Comparison of ENCODE assay signal across 14 cellular contexts in the genomic region with DNA sequence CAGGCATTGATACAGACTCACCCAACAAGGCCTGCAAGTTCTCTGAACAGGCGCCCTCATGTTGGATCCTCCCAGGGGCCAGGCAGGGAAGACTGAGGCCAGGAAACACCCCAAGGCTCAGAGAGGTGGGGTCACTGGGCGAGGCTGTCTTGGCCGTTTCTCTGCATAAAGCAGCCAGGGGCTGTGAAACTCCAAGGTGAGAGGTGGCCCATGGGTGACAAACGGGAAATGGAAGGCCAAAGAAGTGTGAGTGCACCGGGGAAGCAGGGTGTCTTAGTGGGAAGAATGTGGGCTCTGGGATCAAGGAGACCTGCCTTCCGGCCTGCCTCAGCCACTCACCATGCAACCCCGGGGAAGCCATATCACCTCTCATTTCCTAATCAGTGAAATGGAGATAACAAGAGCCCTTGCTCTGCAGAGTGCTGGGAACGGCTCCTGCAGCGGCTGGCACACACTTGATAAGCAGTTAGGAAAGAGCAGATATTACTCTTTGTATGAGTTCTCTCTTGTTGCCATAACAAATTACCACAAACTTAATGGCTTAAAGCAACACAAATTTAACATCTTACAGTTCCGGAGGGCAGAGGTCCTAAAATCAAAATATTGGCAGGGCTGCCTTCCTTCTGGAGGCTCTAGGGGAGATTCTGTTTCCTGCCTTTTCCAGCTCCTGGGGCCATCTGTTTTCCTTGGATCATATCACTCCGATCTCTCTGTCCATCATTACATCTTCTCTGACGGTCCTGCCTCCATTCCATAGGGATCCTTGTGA.
DNase-seq lines count a peak whose midpoint lies in the region; ATAC-seq, FAIRE-seq and TF ChIP-seq lines count a peak whose summit lies in the region.
"Had no signal": no experiment of that assay in that cellular context is flagged by ENCODE, and none has a peak within 500 bp of the region (broad histone marks: within the 10 kb centered on the region; RNA-seq: fewer than 3 reads in every experiment).

No MANE protein-coding gene starts in this region.

- H3K9ac ChIP-seq in IMR-90 (ENCODE audit: low read depth, low read length) (no peak overlapping the region), astrocyte (ENCODE audit: low read length) (no peak overlapping the region)
- H3K9ac ChIP-seq: KMS-11 had no signal

- H2BK20ac ChIP-seq in IMR-90 (ENCODE audit: low read depth, low read length): no peak overlapping the region

- no peak overlapping the region for H4K91ac ChIP-seq in IMR-90 (ENCODE audit: insufficient read depth, low read depth, low read length)

- H2BK15ac ChIP-seq in IMR-90 (ENCODE audit: low read depth, low read length): no peak overlapping the region

- H3K27me3 ChIP-seq in IMR-90 (ENCODE audit: control insufficient read depth, insufficient read depth, low read length) (no peaks in the 10 kb centered on the region), astrocyte (ENCODE audit: insufficient read depth, low read length) (no peaks in the 10 kb centered on the region)

- WGBS in IMR-90 (ENCODE audit: extremely low coverage in 2 of 2, insufficient read length in 1 of 2), 2 experiments: 83% methylated on average over 5 of the region's 12 CpGs; no CpG with 5 or more reads in 1 of the 2 experiments

- H3K27me3 Mint-ChIP-seq in astrocyte (ENCODE audit: low read depth, unreplicated experiment): no peaks in the 10 kb centered on the region

- no peak overlapping the region for H4K8ac ChIP-seq in IMR-90 (ENCODE audit: low read depth in 2 of 2, low read length in 2 of 2)

- peaks cover 3% of the 10 kb centered on the region for H3K4me1 Mint-ChIP-seq in astrocyte (ENCODE audit: low read depth, unreplicated experiment)

- intact Hi-C loops in IMR-90 (cut with micrococcal nuclease) (loop anchor here (2.0 to 5.0 kb wide), 2 partner anchors 583 to 709 kb away; no protein-coding TSS in a partner anchor), Right ventricle myocardium superior (cut with DNase I) (loop anchor here (5.0 kb wide), 1 partner anchor 223 kb away; no protein-coding TSS in a partner anchor)

- ATAC-seq in IMR-90 (ENCODE audit: low read depth) (no peak), Right ventricle myocardium superior (ENCODE audit: poor library complexity) (peak; percentile 62), omental fat pad (ENCODE audit: low FRiP score) (peak; percentile 43)

- H3K14ac ChIP-seq in IMR-90 (replicated peaks; ENCODE audit: low read depth, low read length): no peak overlapping the region

- no peak overlapping the region for H4K5ac ChIP-seq in IMR-90 (ENCODE audit: low read depth, low read length)

- BruUV-seq in IMR-90 (replicated peaks; lab: Mats Ljungman, UMichigan): no TSS peak

- no peaks in the 10 kb centered on the region for H3K36me3 ChIP-seq in IMR-90 (ENCODE audit: control insufficient read depth, insufficient read depth, low read length)
- H3K36me3 ChIP-seq in astrocyte (ENCODE audit: insufficient read depth, low read length): no peaks in the 10 kb centered on the region

- H2AK5ac ChIP-seq in IMR-90 (ENCODE audit: low read depth, low read length): peak overlapping the region; percentile 20; the same call in 1 of the 2 replicates

- dilution Hi-C loops in IMR-90 (cut with HindIII; ENCODE audit: low sequenced_read_pairs, unreplicated experiment): no loop called here

- H3K56ac ChIP-seq in IMR-90 (ENCODE audit: extremely low read depth, insufficient read depth, low read length): no peak overlapping the region

- H2AFZ ChIP-seq in IMR-90 (replicated peaks; ENCODE audit: low read length, poor library complexity) (no peak overlapping the region), astrocyte (ENCODE audit: low read depth, low read length) (no peak overlapping the region)

- no peak for TF ChIP-seq CTCF in IMR-90 (conservative IDR thresholded peaks at IDR 0.05; ENCODE audit: low read depth, low read length)
- TF ChIP-seq CTCF in astrocyte (IDR thresholded peaks at IDR 0.05; ENCODE audit: insufficient read depth, low read depth, low read length): no peak
- TF ChIP-seq CTCF in omental fat pad (IDR thresholded peaks at IDR 0.05): no peak

- H3K23ac ChIP-seq in IMR-90 (ENCODE audit: low read depth, low read length): no peak overlapping the region

- H3K4ac ChIP-seq in IMR-90 (ENCODE audit: low read depth, low read length): 0 out of 2 replicates have a peak overlapping the region, but pooled peaks have one; percentile 3

- no peak overlapping the region for H3K4me3 ChIP-seq in IMR-90 (ENCODE audit: insufficient read depth, low read depth, low read length)
- H3K4me3 ChIP-seq in astrocyte (ENCODE audit: insufficient read depth, low read depth, low read length): no peak overlapping the region

- H3K4me1 ChIP-seq in IMR-90 (ENCODE audit: control insufficient read depth, insufficient read depth, low read length): peaks cover under 1% of the 10 kb centered on the region; the same call in 1 of the 2 replicates
- peaks cover 10% of the 10 kb centered on the region for H3K4me1 ChIP-seq in astrocyte (ENCODE audit: insufficient read depth, low read length)

- in situ Hi-C loops in IMR-90 (cut with MboI; ENCODE audit: low sequenced_read_pairs): loop anchor here (5.0 kb wide), 3 partner anchors 218 to 708 kb away; no protein-coding TSS in a partner anchor

- H3K79me2 ChIP-seq in astrocyte (ENCODE audit: insufficient read depth, low read length): peaks cover under 1% of the 10 kb centered on the region

- CTCF ChIA-PET in IMR-90 (lab: Yijun Ruan, JAX): interaction anchor here (1.7 kb wide), 1 partner anchor 221 kb away, joined by 4 read pairs; no protein-coding TSS in a partner anchor

- no peak overlapping the region for H3K18ac ChIP-seq in IMR-90 (ENCODE audit: low read depth, low read length)

- no peak overlapping the region for H2BK120ac ChIP-seq in IMR-90 (ENCODE audit: low read depth, low read length)

- no peak for FAIRE-seq in astrocyte (lab: Jason Lieb, UNC)
- FAIRE-seq: colon had no signal

- H2AK9ac ChIP-seq in IMR-90 (replicated peaks; ENCODE audit: low read depth, low read length, poor library complexity): no peak overlapping the region

- H3K9me3 Mint-ChIP-seq in astrocyte (ENCODE audit: unreplicated experiment): peaks cover 4% of the 10 kb centered on the region

- no peak overlapping the region for H3K27ac ChIP-seq in IMR-90 (ENCODE audit: insufficient read depth, low read length)
- peak overlapping the region; percentile 27 for H3K27ac ChIP-seq in astrocyte (ENCODE audit: low read depth, low read length)
- H3K27ac ChIP-seq: KMS-11 had no signal

- TF ChIP-seq RAD21 in IMR-90 (IDR thresholded peaks at IDR 0.05; ENCODE audit: low read length): no peak

- peaks cover 8% of the 10 kb centered on the region for H3K9me1 ChIP-seq in IMR-90 (ENCODE audit: insufficient read depth, low read length)

- no peaks in the 10 kb centered on the region for H4K20me1 ChIP-seq in IMR-90 (ENCODE audit: insufficient read depth, low read length)
- no peaks in the 10 kb centered on the region for H4K20me1 ChIP-seq in astrocyte (ENCODE audit: insufficient read depth, low read length)

- no peak overlapping the region for H2BK5ac ChIP-seq in IMR-90 (ENCODE audit: low read depth, low read length, poor library complexity, severe bottlenecking)

- no peak overlapping the region for H3K4me2 ChIP-seq in IMR-90 (ENCODE audit: low read depth, low read length)
- H3K4me2 ChIP-seq in astrocyte (ENCODE audit: low read length): no peak overlapping the region
- H3K4me2 ChIP-seq: KMS-11 had no signal

- no peak overlapping the region for H3K27ac Mint-ChIP-seq in astrocyte (ENCODE audit: unreplicated experiment)
- H3K27ac Mint-ChIP-seq: B cell had no signal

- 0 out of 4 replicates have a peak, but pooled peaks cover 0 to 13% of the 10 kb centered on the region in 2 experiments for H3K79me1 ChIP-seq in IMR-90 (ENCODE audit: low read depth in 1 of 2, low read length in 2 of 2)

- POLR2A ChIA-PET in IMR-90 (lab: Charles Lee; ENCODE audit: unreplicated experiment): no interaction called here

- no peak for DNase-seq in IMR-90
- peak; percentile 32 for DNase-seq in astrocyte (ENCODE audit: low read depth)
- peak; percentile 56 for DNase-seq in Right ventricle myocardium superior
- DNase-seq in omental fat pad (ENCODE audit: low spot score): no peak
- DNase-seq in RKO (ENCODE audit: low spot score): no peak
- DNase-seq in activated T-cell treated with anti-CD3 and anti-CD28 coated beads, Interleukin-2, amount 50 U/mL, for 48 hours: no peak
- no peak for DNase-seq in medulla oblongata (ENCODE audit: extremely low spot score)
- DNase-seq in NK-92 treated with Interleukin-12 subunit alpha and Interleukin-12 subunit beta, amount 100 ng/mL, for 24 hours (lab: John Stamatoyannopoulos, UW): no peak
- DNase-seq: activated naive CD4-positive, alpha-beta T cell treated with anti-CD3 and anti-CD28 coated beads, Interleukin-2, amount 50 U/mL, for 16 hours; NCI-H526 treated with DMSO at 0.1 percent for 48 hours; stimulated activated naive CD4-positive, alpha-beta T cell treated with Interleukin-2 at 50 U/mL for 16 hours had no signal

- H3K4me3 Mint-ChIP-seq in astrocyte (ENCODE audit: unreplicated experiment): no peak overlapping the region
- H3K4me3 Mint-ChIP-seq: B cell had no signal

- H3K36me3 Mint-ChIP-seq in astrocyte (ENCODE audit: low read depth, unreplicated experiment): peaks cover 6% of the 10 kb centered on the region

- H3K9me3 ChIP-seq in IMR-90 (ENCODE audit: control insufficient read depth, insufficient read depth, low read length) (no peaks in the 10 kb centered on the region), astrocyte (ENCODE audit: insufficient read depth, low read depth, low read length) (no peaks in the 10 kb centered on the region)

- TF ChIP-seq POLR2A in IMR-90 (IDR thresholded peaks at IDR 0.05; ENCODE audit: low read depth, low read length): no peak

TF ChIP-seq in IMR-90, 13 proteins besides CTCF, POLR2A, EP300 and RAD21 (continues in another document):
- TF ChIP-seq FOS (IDR thresholded peaks at IDR 0.05; ENCODE audit: low read depth, low read length) (no peak), MXI1 (IDR thresholded peaks at IDR 0.05; ENCODE audit: borderline replicate concordance, low read depth, low read length) (no peak), BHLHE40 (IDR thresholded peaks at IDR 0.05; ENCODE audit: low read depth, low read length) (no peak), NFE2L2 (IDR thresholded peaks at IDR 0.05; ENCODE audit: low read depth, low read length) (no peak), RCOR1 (IDR thresholded peaks at IDR 0.05; ENCODE audit: insufficient replicate concordance, low read length) (no peak), CEBPB (IDR thresholded peaks at IDR 0.05; ENCODE audit: low read depth, low read length) (no peak), CHD1 (IDR thresholded peaks at IDR 0.05; ENCODE audit: low read depth, low read length) (no peak)
- TF ChIP-seq, protein P1, sequence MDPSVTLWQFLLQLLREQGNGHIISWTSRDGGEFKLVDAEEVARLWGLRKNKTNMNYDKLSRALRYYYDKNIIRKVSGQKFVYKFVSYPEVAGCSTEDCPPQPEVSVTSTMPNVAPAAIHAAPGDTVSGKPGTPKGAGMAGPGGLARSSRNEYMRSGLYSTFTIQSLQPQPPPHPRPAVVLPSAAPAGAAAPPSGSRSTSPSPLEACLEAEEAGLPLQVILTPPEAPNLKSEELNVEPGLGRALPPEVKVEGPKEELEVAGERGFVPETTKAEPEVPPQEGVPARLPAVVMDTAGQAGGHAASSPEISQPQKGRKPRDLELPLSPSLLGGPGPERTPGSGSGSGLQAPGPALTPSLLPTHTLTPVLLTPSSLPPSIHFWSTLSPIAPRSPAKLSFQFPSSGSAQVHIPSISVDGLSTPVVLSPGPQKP (IDR thresholded peaks at IDR 0.05; ENCODE audit: borderline replicate concordance, low read depth, low read length): no peak

Comparison
In these comparisons a context has a peak if more than half of its experiments do, and no peak if none do; other contexts are left out.
1. DNase-seq: peak in astrocyte (single experiment) and Right ventricle myocardium superior (single experiment); none in IMR-90 (single experiment), omental fat pad (single experiment), RKO (single experiment), activated T-cell treated with anti-CD3 and anti-CD28 coated beads, Interleukin-2, amount 50 U/mL, for 48 hours (0 of 2), medulla oblongata (single experiment) and NK-92 treated with Interleukin-12 subunit alpha and Interleukin-12 subunit beta, amount 100 ng/mL, for 24 hours (single experiment).